26 cellular contexts compared by ENCODE assay signal in genomic region chr1:111716371-111716770, GRCh38. TPM values are rescaled to one million over a fixed set of nuclear protein-coding genes. Genes with fewer than 3 reads are reported as not detected.
"Had no signal": no experiment of that assay in that cellular context is flagged by ENCODE, and none has a peak within 500 bp of the region (broad histone marks: within the 10 kb centered on the region; RNA-seq: fewer than 3 reads in every experiment).

No MANE protein-coding gene starts in this region.

- H3K4me1 ChIP-seq: neural progenitor cell, right lobe of liver, uterus had no signal

- H3K36me3 ChIP-seq: neural progenitor cell, ovary, right lobe of liver, uterus had no signal

- H3K27me3 Mint-ChIP-seq: naive B cell; progenitor cell of endocrine pancreas; stimulated activated naive CD8-positive, alpha-beta T cell treated with anti-CD3 and anti-CD28 coated beads, Interleukin-15, amount 100 ng/mL, for 72 hours; type B pancreatic cell had no signal

- H3K27me3 ChIP-seq: left lung, neural progenitor cell, ovary, right atrium auricular region, right lobe of liver, tibial nerve, uterus had no signal

- H3K9ac ChIP-seq: neural progenitor cell had no signal

- H3K27ac ChIP-seq: left lung, lower lobe of right lung, neural progenitor cell, ovary, right atrium auricular region, right lobe of liver, tibial nerve, uterus had no signal

- H3K9me3 ChIP-seq: left lung, lower lobe of right lung, ovary, right atrium auricular region, right lobe of liver, tibial nerve, uterus had no signal

- H3K27ac Mint-ChIP-seq: mesothelial cell of epicardium; natural killer cell; nephron progenitor cell; neural progenitor cell; progenitor cell of endocrine pancreas; stimulated activated naive CD8-positive, alpha-beta T cell treated with anti-CD3 and anti-CD28 coated beads, Interleukin-15, amount 100 ng/mL, for 72 hours; type B pancreatic cell had no signal

- ATAC-seq: left colon; left lung; lower lobe of right lung; natural killer cell; right lobe of liver; stimulated activated naive CD8-positive, alpha-beta T cell treated with anti-CD3 and anti-CD28 coated beads, Interleukin-15, amount 100 ng/mL, for 72 hours had no signal

- H3K4me3 ChIP-seq: left lung, lower lobe of right lung, neural progenitor cell, ovary, right atrium auricular region, right lobe of liver, smooth muscle cell, tibial nerve, uterus had no signal

- H3K4me1 Mint-ChIP-seq: mesothelial cell of epicardium, neural progenitor cell had no signal

- H3K36me3 Mint-ChIP-seq: naive B cell, natural killer cell had no signal

- H3K9me3 Mint-ChIP-seq: immature natural killer cell; mesothelial cell of epicardium; naive B cell; natural killer cell; nephron progenitor cell; neural progenitor cell; stimulated activated naive CD8-positive, alpha-beta T cell treated with anti-CD3 and anti-CD28 coated beads, Interleukin-15, amount 100 ng/mL, for 72 hours; type B pancreatic cell had no signal

- DNase-seq: hypothalamus; immature natural killer cell; kidney; left colon; left lung; lower lobe of right lung; mammary epithelial cell; mesenchymal stem cell; naive B cell; natural killer cell; nephron progenitor cell; ovary; right lobe of liver; stimulated activated CD4-positive, alpha-beta T cell treated with anti-CD3 and anti-CD28 coated beads, Interleukin-1b, Interleukin-23, amount 100 ng/mL, for 48 hours; stimulated activated CD4-positive, alpha-beta T cell treated with anti-CD3 and anti-CD28 coated beads, Interleukin-2, amount 100 ng/mL, for 48 hours; stimulated activated naive CD4-positive, alpha-beta T cell treated with Interleukin-2 at 50 U/mL for 16 hours; stimulated activated naive CD8-positive, alpha-beta T cell treated with anti-CD3 and anti-CD28 coated beads, Interleukin-15, amount 100 ng/mL, for 72 hours; substantia nigra; uterus had no signal

- H3K4me3 Mint-ChIP-seq: immature natural killer cell; mesothelial cell of epicardium; naive B cell; natural killer cell; nephron progenitor cell; neural progenitor cell; stimulated activated naive CD8-positive, alpha-beta T cell treated with anti-CD3 and anti-CD28 coated beads, Interleukin-15, amount 100 ng/mL, for 72 hours; type B pancreatic cell had no signal

RNA-seq across cellular contexts. Expression of gene INKA2, which starts 22.8 kb away (rescaled TPM):
- total RNA-seq: smooth muscle cell had no signal
